In genomic region chr18:58544179-58544578, GRCh38 we compare ENCODE assay signal across 29 cellular contexts.
A peak's percentile ranks its signal among the peaks of the same experiment; 100 is the strongest.
DNase-seq lines count a peak whose midpoint lies in the region; ATAC-seq and TF ChIP-seq lines count a peak whose summit lies in the region.
"Had no signal": no experiment of that assay in that cellular context is flagged by ENCODE, and none has a peak within 500 bp of the region (broad histone marks: within the 10 kb centered on the region; RNA-seq: fewer than 3 reads in every experiment).

No MANE protein-coding gene starts in this region.

- ATAC-seq in activated naive CD4-positive, alpha-beta T cell treated with anti-CD3 and anti-CD28 coated beads, Interleukin-2, amount 50 U/mL, for 72 hours = no peak
- ATAC-seq in HCT116 = no peak
- no peak for ATAC-seq in HG03159 (IDR thresholded peaks at IDR 0.05; ENCODE audit: unreplicated experiment)
- ATAC-seq: CD8-positive, alpha-beta T cell; left lobe of liver had no signal

- no peak overlapping the region for H2AFZ ChIP-seq in HCT116 (ENCODE audit: low read depth, low read length, poor library complexity, severe bottlenecking)

- intact Hi-C loops in activated naive CD4-positive, alpha-beta T cell treated with anti-CD3 and anti-CD28 coated beads for 36 hours (cut with micrococcal nuclease) = loop anchor here (5.0 kb wide), 1 partner anchor 493 kb away; no protein-coding TSS in a partner anchor
- intact Hi-C loops in HCT116 (cut with micrococcal nuclease) = no loop called here

- H3K79me2 ChIP-seq in HCT116 (ENCODE audit: insufficient read depth, low read length) = no peaks in the 10 kb centered on the region

- H3K4me1 ChIP-seq in HCT116 (ENCODE audit: control insufficient read depth in 1 of 2, insufficient read depth in 2 of 2, low read length in 2 of 2) = peaks cover 35 to 84% of the 10 kb centered on the region in 2 experiments
- H3K4me1 ChIP-seq: testis had no signal

- no peak overlapping the region for H3K4me3 ChIP-seq in HCT116 (replicated peaks in 1 of 2; ENCODE audit: low read depth in 1 of 2, low read length in 2 of 2)
- H3K4me3 ChIP-seq: MG63, testis had no signal

- H3K36me3 Mint-ChIP-seq in activated naive CD4-positive, alpha-beta T cell treated with anti-CD3 and anti-CD28 coated beads for 36 hours (ENCODE audit: low read depth) = no peaks in the 10 kb centered on the region
- H3K36me3 Mint-ChIP-seq in activated naive CD4-positive, alpha-beta T cell treated with anti-CD3 and anti-CD28 coated beads, Interleukin-2, amount 50 U/mL, for 72 hours = peaks cover 6 to 7% of the 10 kb centered on the region in 2 donors
- H3K36me3 Mint-ChIP-seq in activated CD4-positive, alpha-beta T cell treated with anti-CD3 and anti-CD28 coated beads, Interleukin-2, amount 10 ng/mL, durations not matched to agents 7 days and 5 days (ENCODE audit: low read depth) = no peaks in the 10 kb centered on the region
- H3K36me3 Mint-ChIP-seq: CD8-positive, alpha-beta T cell; immature natural killer cell had no signal

- TF ChIP-seq POLR2A in HCT116 (IDR thresholded peaks at IDR 0.05; ENCODE audit: borderline replicate concordance, extremely low read depth, insufficient read depth, insufficient read length) = no peak

- H4K20me1 ChIP-seq in HCT116 (ENCODE audit: insufficient read depth) = no peaks in the 10 kb centered on the region

- H3K27me3 Mint-ChIP-seq in activated naive CD4-positive, alpha-beta T cell treated with anti-CD3 and anti-CD28 coated beads for 36 hours (ENCODE audit: low read depth) = no peaks in the 10 kb centered on the region
- H3K27me3 Mint-ChIP-seq in activated CD4-positive, alpha-beta T cell treated with anti-CD3 and anti-CD28 coated beads, Interleukin-2, amount 10 ng/mL, durations not matched to agents 7 days and 5 days = no peaks in the 10 kb centered on the region
- H3K27me3 Mint-ChIP-seq: B cell had no signal

- TF ChIP-seq RAD21 in HCT116 (IDR thresholded peaks at IDR 0.05; ENCODE audit: low read depth) = no peak

- peaks cover 95% of the 10 kb centered on the region for H3K4me1 Mint-ChIP-seq in activated naive CD4-positive, alpha-beta T cell treated with anti-CD3 and anti-CD28 coated beads for 36 hours (ENCODE audit: low read depth)
- H3K4me1 Mint-ChIP-seq in activated CD4-positive, alpha-beta T cell treated with anti-CD3 and anti-CD28 coated beads, Interleukin-2, amount 10 ng/mL, durations not matched to agents 7 days and 5 days = peaks cover 50% of the 10 kb centered on the region

- POLR2A ChIA-PET in HCT116 (lab: Charles Lee) = interaction anchor here (2.0 kb wide), 1 partner anchor 127 kb away, joined by 8 read pairs; the partner anchor contains the start of gene MALT1
- POLR2A ChIA-PET in activated CD4-positive, alpha-beta T cell treated with anti-CD3 and anti-CD28 coated beads, Interleukin-2, amount 10 ng/mL, durations not matched to agents 7 days and 5 days (lab: Charles Lee) = no interaction called here

- no peaks in the 10 kb centered on the region for H3K27me3 ChIP-seq in HCT116 (ENCODE audit: insufficient read depth, low read length)
- H3K27me3 ChIP-seq: MG63, testis had no signal

- CTCF ChIA-PET in activated naive CD4-positive, alpha-beta T cell treated with anti-CD3 and anti-CD28 coated beads for 36 hours (lab: Charles Lee) = interaction anchor here (0.9 to 23.4 kb wide), 5 partner anchors 9 to 222 kb away, joined by 3 to 426 read pairs (median 24); partner anchors contain the start of gene MALT1
- CTCF ChIA-PET in HCT116 (lab: Charles Lee) = no interaction called here
- CTCF ChIA-PET in activated CD4-positive, alpha-beta T cell treated with anti-CD3 and anti-CD28 coated beads, Interleukin-2, amount 10 ng/mL, durations not matched to agents 7 days and 5 days (lab: Charles Lee) = interaction anchor here (0.9 to 2.0 kb wide), 5 partner anchors 14 to 220 kb away, joined by 3 to 9 read pairs (median 6); partner anchors contain the start of gene MALT1

- no peaks in the 10 kb centered on the region for H3K9me2 ChIP-seq in HCT116 (ENCODE audit: insufficient read depth)

- no peaks in the 10 kb centered on the region for H3K36me3 ChIP-seq in HCT116 (ENCODE audit: control insufficient read depth in 1 of 2, insufficient read depth in 2 of 2, low read length in 2 of 2)

- H3K9me3 ChIP-seq in HCT116 (ENCODE audit: control insufficient read depth in 1 of 2, insufficient read depth in 1 of 2, low read depth in 1 of 2, low read length in 2 of 2) = no peaks in the 10 kb centered on the region
- H3K9me3 ChIP-seq: MG63, testis had no signal

- no peak overlapping the region for H3K4me3 Mint-ChIP-seq in activated naive CD4-positive, alpha-beta T cell treated with anti-CD3 and anti-CD28 coated beads for 36 hours
- no peak overlapping the region for H3K4me3 Mint-ChIP-seq in activated CD4-positive, alpha-beta T cell treated with anti-CD3 and anti-CD28 coated beads, Interleukin-2, amount 10 ng/mL, durations not matched to agents 7 days and 5 days
- H3K4me3 Mint-ChIP-seq: B cell; CD8-positive, alpha-beta T cell; immature natural killer cell; nephron progenitor cell; T-helper 2 cell treated with Interferon-gamma antibody and Interleukin-4, amounts not matched to agents 5 μg/mL and 100 μg/mL, for 36 hours had no signal

- no peaks in the 10 kb centered on the region for H3K9me3 Mint-ChIP-seq in activated naive CD4-positive, alpha-beta T cell treated with anti-CD3 and anti-CD28 coated beads for 36 hours
- H3K9me3 Mint-ChIP-seq in activated naive CD4-positive, alpha-beta T cell treated with anti-CD3 and anti-CD28 coated beads, Interleukin-2, amount 50 U/mL, for 72 hours = no peaks in the 10 kb centered on the region
- H3K9me3 Mint-ChIP-seq in activated CD4-positive, alpha-beta T cell treated with anti-CD3 and anti-CD28 coated beads, Interleukin-2, amount 10 ng/mL, durations not matched to agents 7 days and 5 days = no peaks in the 10 kb centered on the region
- H3K9me3 Mint-ChIP-seq: CD8-positive, alpha-beta T cell; immature natural killer cell; nephron progenitor cell; T-helper 2 cell treated with Interferon-gamma antibody and Interleukin-4, amounts not matched to agents 5 μg/mL and 100 μg/mL, for 36 hours had no signal

- no peak overlapping the region for H3K9ac ChIP-seq in HCT116 (ENCODE audit: low read length)

- RAD21 ChIA-PET in HCT116 (lab: Charles Lee; ENCODE audit: low non-redundant PET in 1 of 2, low total read pairs in 2 of 2, uncharacterized antibody in 2 of 2, unreplicated experiment in 2 of 2) = no interaction called here

- no peak overlapping the region for H3K27ac ChIP-seq in HCT116 (ENCODE audit: low read depth, low read length)
- peak overlapping the region; percentile 56 for H3K27ac ChIP-seq in VCaP
- H3K27ac ChIP-seq: testis had no signal

- peak overlapping the region; percentile 3 for H3K27ac Mint-ChIP-seq in activated naive CD4-positive, alpha-beta T cell treated with anti-CD3 and anti-CD28 coated beads for 36 hours
- peak overlapping the region in 1 of 2 donors; percentile 80 for H3K27ac Mint-ChIP-seq in activated naive CD4-positive, alpha-beta T cell treated with anti-CD3 and anti-CD28 coated beads, Interleukin-2, amount 50 U/mL, for 72 hours
- H3K27ac Mint-ChIP-seq in activated CD4-positive, alpha-beta T cell treated with anti-CD3 and anti-CD28 coated beads, Interleukin-2, amount 10 ng/mL, durations not matched to agents 7 days and 5 days = no peak overlapping the region
- H3K27ac Mint-ChIP-seq: B cell; CD8-positive, alpha-beta T cell; immature natural killer cell; nephron progenitor cell; T-helper 2 cell treated with Interferon-gamma antibody and Interleukin-4, amounts not matched to agents 5 μg/mL and 100 μg/mL, for 36 hours had no signal

- peak overlapping the region; percentile 38 for H3K4me2 ChIP-seq in HCT116 (ENCODE audit: low read length)

- TF ChIP-seq CTCF in HCT116 (IDR thresholded peaks at IDR 0.05 in 2 of 3, conservative IDR thresholded peaks at IDR 0.05 in 1 of 3; ENCODE audit: borderline replicate concordance in 1 of 3, insufficient read depth in 1 of 3, low read depth in 2 of 3, low read length in 2 of 3) (no peak), VCaP (conservative IDR thresholded peaks at IDR 0.05) (no peak)

- BruUV-seq in HCT116 (replicated peaks; lab: Mats Ljungman, UMichigan) = no TSS peak

- no peak for DNase-seq in activated naive CD4-positive, alpha-beta T cell treated with anti-CD3 and anti-CD28 coated beads for 36 hours
- DNase-seq in activated naive CD4-positive, alpha-beta T cell treated with anti-CD3 and anti-CD28 coated beads, Interleukin-2, amount 50 U/mL, for 72 hours (ENCODE audit: low spot score in 2 of 2) = no peak
- DNase-seq in HCT116 (ENCODE audit: low read depth, low spot score) = no peak
- peak; percentile 58 for DNase-seq in kidney tubule cell (ENCODE audit: low spot score)
- no peak for DNase-seq in activated CD4-positive, alpha-beta T cell treated with anti-CD3 and anti-CD28 coated beads, Interleukin-2, amount 10 ng/mL, durations not matched to agents 7 days and 5 days
- DNase-seq in OCI-M2 (lab: John Stamatoyannopoulos, UW; ENCODE audit: unreplicated experiment) = no peak
- DNase-seq: activated CD8-positive, alpha-beta memory T cell treated with anti-CD3 and anti-CD28 coated beads for 24 hours; activated gamma-delta T cell treated with Interleukin-2 at 50 U/mL for 16 hours; amygdala; CD8-positive, alpha-beta T cell; DMS 273 treated with DMSO at 0.1 percent for 48 hours; effector CD4-positive, alpha-beta T cell; EL; immature natural killer cell; KG1; mesenchymal stem cell; MG63; NCI-H1105; NCI-H1930; NCI-H524 treated with DMSO at 0.1 percent for 48 hours; nephron progenitor cell; NK-92 treated with Interleukin-12 subunit alpha and Interleukin-12 subunit beta, amount 100 ng/mL, for 24 hours; SIG-M5; testis had no signal

TF ChIP-seq in HCT116, 20 proteins besides CTCF, POLR2A, EP300 and RAD21 (continues in another document):
- TF ChIP-seq FOSL1 (IDR thresholded peaks at IDR 0.05; ENCODE audit: low read depth) (peak; percentile 29; the same call in 1 of the 2 replicates), EZH2 (IDR thresholded peaks at IDR 0.05) (no peak), ELF1 (IDR thresholded peaks at IDR 0.05; ENCODE audit: borderline replicate concordance, low read depth) (no peak), SP1 (IDR thresholded peaks at IDR 0.05; ENCODE audit: low read depth) (peak; percentile 16; the same call in 1 of the 2 replicates)
- TF ChIP-seq, protein P1, sequence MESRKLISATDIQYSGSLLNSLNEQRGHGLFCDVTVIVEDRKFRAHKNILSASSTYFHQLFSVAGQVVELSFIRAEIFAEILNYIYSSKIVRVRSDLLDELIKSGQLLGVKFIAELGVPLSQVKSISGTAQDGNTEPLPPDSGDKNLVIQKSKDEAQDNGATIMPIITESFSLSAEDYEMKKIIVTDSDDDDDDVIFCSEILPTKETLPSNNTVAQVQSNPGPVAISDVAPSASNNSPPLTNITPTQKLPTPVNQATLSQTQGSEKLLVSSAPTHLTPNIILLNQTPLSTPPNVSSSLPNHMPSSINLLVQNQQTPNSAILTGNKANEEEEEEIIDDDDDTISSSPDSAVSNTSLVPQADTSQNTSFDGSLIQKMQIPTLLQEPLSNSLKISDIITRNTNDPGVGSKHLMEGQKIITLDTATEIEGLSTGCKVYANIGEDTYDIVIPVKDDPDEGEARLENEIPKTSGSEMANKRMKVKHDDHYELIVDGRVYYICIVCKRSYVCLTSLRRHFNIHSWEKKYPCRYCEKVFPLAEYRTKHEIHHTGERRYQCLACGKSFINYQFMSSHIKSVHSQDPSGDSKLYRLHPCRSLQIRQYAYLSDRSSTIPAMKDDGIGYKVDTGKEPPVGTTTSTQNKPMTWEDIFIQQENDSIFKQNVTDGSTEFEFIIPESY (IDR thresholded peaks at IDR 0.05; ENCODE audit: extremely low read depth, insufficient replicate concordance, low read length) = no peak
